In the genomic region with DNA sequence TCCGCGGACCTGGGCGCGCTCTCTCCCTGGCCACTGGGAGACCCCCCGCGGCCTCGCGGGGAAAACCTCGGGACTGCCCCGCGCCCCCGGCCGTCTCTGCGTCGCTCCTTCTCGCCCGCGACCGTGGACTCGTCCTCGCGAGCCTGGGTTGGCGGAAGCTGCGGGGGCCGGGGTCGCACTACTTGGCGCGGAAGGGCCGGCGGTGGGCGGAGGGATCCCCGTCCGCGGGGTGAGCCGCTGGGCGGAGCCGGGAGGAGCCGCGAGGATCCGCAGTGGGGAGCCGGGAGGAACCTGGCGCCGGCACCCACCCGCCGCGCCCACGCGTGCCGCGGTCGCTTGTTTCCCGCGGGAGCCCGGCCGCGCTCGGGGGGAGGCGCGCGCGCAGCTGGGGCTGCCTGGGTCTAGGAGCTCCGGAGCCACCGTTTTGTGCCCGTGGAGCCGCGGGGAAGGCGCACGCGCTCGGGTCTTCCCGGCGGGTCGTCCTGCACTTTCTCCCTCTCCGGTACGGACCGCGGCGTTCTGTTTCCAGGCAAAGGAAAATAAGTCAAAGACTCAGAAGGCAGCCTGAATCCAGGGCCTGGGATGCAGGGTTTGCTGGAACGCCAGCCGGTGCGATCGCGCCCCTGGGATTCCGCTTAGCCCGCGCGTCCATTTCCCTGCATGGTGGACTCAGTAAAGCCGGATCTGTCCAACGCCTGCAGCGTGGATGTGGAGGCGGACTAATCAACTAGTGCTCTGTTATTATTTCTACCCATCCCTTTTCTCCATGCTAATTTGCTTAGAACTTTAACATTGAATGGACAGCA, we compare ENCODE assay signal across 8 cellular contexts. TPM values are rescaled to one million over a fixed set of nuclear protein-coding genes. Genes with fewer than 3 reads are reported as not detected.
DNase-seq lines count a peak whose midpoint lies in the region; ATAC-seq and TF ChIP-seq lines count a peak whose summit lies in the region.

No MANE protein-coding gene starts in this region.

- H2AFZ ChIP-seq in KMS-11 (ENCODE audit: low read depth): peak overlapping the region; percentile 90

- intact Hi-C loops in ascending aorta (cut with DNase I): loop anchor here (1.0 to 10.0 kb wide), 4 partner anchors 28 to 440 kb away; a partner anchor contains a TSS

- H4K20me1 ChIP-seq in KMS-11 (ENCODE audit: insufficient read depth): no peaks in the 10 kb centered on the region

- CTCF ChIA-PET in GM10248 (lab: Yijun Ruan, JAX) (interaction anchor here (1.5 kb wide), 1 partner anchor 22 kb away, joined by 3 read pairs; no protein-coding TSS in a partner anchor), T-cell (lab: Charles Lee) (interaction anchor here in 1 of 2 donors (1.1 kb wide), 1 partner anchor 30 kb away, joined by 5 read pairs; no protein-coding TSS in a partner anchor)

- no peaks in the 10 kb centered on the region for H3K9me3 ChIP-seq in ascending aorta

- peak overlapping the region; percentile 83 to 88 (median 88) for H3K4me3 Mint-ChIP-seq in T-cell

- no peaks in the 10 kb centered on the region for H3K36me3 ChIP-seq in KMS-11 (ENCODE audit: insufficient read depth)
- H3K36me3 ChIP-seq in ascending aorta: no peaks in the 10 kb centered on the region

- H3K4me2 ChIP-seq in KMS-11: peak overlapping the region; percentile 77

- no peaks in the 10 kb centered on the region for H3K79me2 ChIP-seq in KMS-11 (ENCODE audit: insufficient read depth, low read depth)

- POLR2A ChIA-PET in GM10248 (lab: Yijun Ruan, JAX) (interaction anchor here (1.0 kb wide), 1 partner anchor 117 kb away, joined by 3 read pairs; no protein-coding TSS in a partner anchor), T-cell (lab: Charles Lee) (interaction anchor here (0.6 kb wide), 4 partner anchors 14 to 1228 kb away, joined by 3 to 5 read pairs (median 3); no protein-coding TSS in a partner anchor)

- H3K27ac ChIP-seq in KMS-11 (peak overlapping the region; percentile 99), ascending aorta (peak overlapping the region; percentile 99 to 100)

- peaks cover 5% of the 10 kb centered on the region for H3K4me1 ChIP-seq in KMS-11 (ENCODE audit: low read depth, poor library complexity, severe bottlenecking)
- H3K4me1 ChIP-seq in ascending aorta: peaks cover 0 to 12% of the 10 kb centered on the region in 2 donors

- no peaks in the 10 kb centered on the region for H3K36me3 Mint-ChIP-seq in T-cell

- H3K9me3 Mint-ChIP-seq in T-cell: no peaks in the 10 kb centered on the region

- H3K27me3 ChIP-seq in KMS-11 (ENCODE audit: insufficient read depth, low read depth): no peaks in the 10 kb centered on the region
- H3K27me3 ChIP-seq in ascending aorta: no peaks in the 10 kb centered on the region

- peak overlapping the region; percentile 97 for H3K9ac ChIP-seq in KMS-11

- peak overlapping the region; percentile 84 for H3K27ac Mint-ChIP-seq in T-cell

- H3K4me3 ChIP-seq in KMS-11 (IDR thresholded peaks at IDR 0.05; ENCODE audit: insufficient read depth, low read depth, low read length) (peak overlapping the region; percentile 53), ascending aorta (peak overlapping the region; percentile 92 to 97)

- peak; percentile 30 for ATAC-seq in GM21786 (IDR thresholded peaks at IDR 0.05; ENCODE audit: unreplicated experiment)
- peak; percentile 15 to 23 (median 18) for ATAC-seq in T-cell (replicated peaks in 1 of 4)

- DNase-seq in GM10248 (ENCODE audit: extremely low spot score) (peak; percentile 85), T-cell (peak in 25 of 34 experiments; percentile 11 to 66 (median 41)), ascending aorta (ENCODE audit: low spot score in 2 of 2) (peak in 1 of 2 donors; percentile 84), hippocampal formation (lab: John Stamatoyannopoulos, UW) (peak; percentile 55 to 82), retina (peak; percentile 93)
- DNase-seq in central memory CD4-positive, alpha-beta T cell: no peak

- H3K27me3 Mint-ChIP-seq in T-cell: no peaks in the 10 kb centered on the region

- TF ChIP-seq CTCF in GM10248 (IDR thresholded peaks at IDR 0.05; ENCODE audit: control extremely low read depth, extremely low read depth, low read depth, missing control alignments): no peak
- no peak for TF ChIP-seq CTCF in KMS-11 (conservative IDR thresholded peaks at IDR 0.05; ENCODE audit: low read depth, low read length)
- no peak for TF ChIP-seq CTCF in ascending aorta (IDR thresholded peaks at IDR 0.05)

- peaks cover 11 to 15% (median 15%) of the 10 kb centered on the region in 3 donors for H3K4me1 Mint-ChIP-seq in T-cell

RNA-seq across cellular contexts. Expression of a gene that starts 28.7 kb away (rescaled TPM):
- 100 to 1,000 TPM in 3 of 5 donors, 10 to 100 TPM in 2; 90.8 to 134 (median 116) TPM for total RNA-seq in T-cell
- total RNA-seq in ascending aorta: 36.0 TPM
